ENCODE assay signal across 14 cellular contexts in genomic region chr3:171374661-171375285, GRCh38.
DNase-seq lines count a peak whose midpoint lies in the region; ATAC-seq lines count a peak whose summit lies in the region.
"Had no signal": no experiment of that assay in that cellular context is flagged by ENCODE, and none has a peak within 500 bp of the region (broad histone marks: within the 10 kb centered on the region; RNA-seq: fewer than 3 reads in every experiment).

No MANE protein-coding gene starts in this region.

- DNase-seq in Daoy (ENCODE audit: low read depth) (peak; percentile 72), NCI-H226 (peak; percentile 92), caudate nucleus (lab: John Stamatoyannopoulos, UW) (no peak), lung microvascular endothelial cell (ENCODE audit: low read depth in 2 of 2) (peak; percentile 63 to 70), amygdala (lab: John Stamatoyannopoulos, UW) (no peak), NCI-H2227 treated with DMSO at 0.1 percent for 48 hours (lab: John Stamatoyannopoulos, UW) (no peak)
- DNase-seq: CD8-positive, alpha-beta T cell; glutamatergic neuron; ovary; stimulated activated CD4-positive, alpha-beta T cell treated with anti-CD3 and anti-CD28 coated beads, Interleukin-2, amount 100 ng/mL, for 48 hours; stimulated activated naive CD8-positive, alpha-beta T cell treated with anti-CD3 and anti-CD28 coated beads, Interleukin-15, Interleukin-2, amounts not matched to agents 100 U/mL and 50 U/mL, for 24 hours had no signal

- ATAC-seq in HG02840 (IDR thresholded peaks at IDR 0.05; ENCODE audit: low FRiP score, unreplicated experiment) (no peak), HG02642 (IDR thresholded peaks at IDR 0.05; ENCODE audit: poor library complexity, unreplicated experiment) (no peak)
- ATAC-seq: CD8-positive, alpha-beta T cell; stimulated activated naive CD8-positive, alpha-beta T cell treated with anti-CD3 and anti-CD28 coated beads, Interleukin-15, Interleukin-2, amounts not matched to agents 100 U/mL and 50 U/mL, for 24 hours had no signal

- H3K27ac ChIP-seq in caudate nucleus (ENCODE audit: low read depth, low read length): peak overlapping the region; percentile 67
- H3K27ac ChIP-seq: cardiac muscle cell, ovary had no signal

Comparison
In these comparisons a context has a peak if more than half of its experiments do, and no peak if none do; other contexts are left out.
1. DNase-seq: peak in Daoy (single experiment), NCI-H226 (single experiment) and lung microvascular endothelial cell (2 of 2); none in caudate nucleus (0 of 61), amygdala (0 of 56) and NCI-H2227 treated with DMSO at 0.1 percent for 48 hours (single experiment).